9 cellular contexts compared by ENCODE assay signal in the genomic region with DNA sequence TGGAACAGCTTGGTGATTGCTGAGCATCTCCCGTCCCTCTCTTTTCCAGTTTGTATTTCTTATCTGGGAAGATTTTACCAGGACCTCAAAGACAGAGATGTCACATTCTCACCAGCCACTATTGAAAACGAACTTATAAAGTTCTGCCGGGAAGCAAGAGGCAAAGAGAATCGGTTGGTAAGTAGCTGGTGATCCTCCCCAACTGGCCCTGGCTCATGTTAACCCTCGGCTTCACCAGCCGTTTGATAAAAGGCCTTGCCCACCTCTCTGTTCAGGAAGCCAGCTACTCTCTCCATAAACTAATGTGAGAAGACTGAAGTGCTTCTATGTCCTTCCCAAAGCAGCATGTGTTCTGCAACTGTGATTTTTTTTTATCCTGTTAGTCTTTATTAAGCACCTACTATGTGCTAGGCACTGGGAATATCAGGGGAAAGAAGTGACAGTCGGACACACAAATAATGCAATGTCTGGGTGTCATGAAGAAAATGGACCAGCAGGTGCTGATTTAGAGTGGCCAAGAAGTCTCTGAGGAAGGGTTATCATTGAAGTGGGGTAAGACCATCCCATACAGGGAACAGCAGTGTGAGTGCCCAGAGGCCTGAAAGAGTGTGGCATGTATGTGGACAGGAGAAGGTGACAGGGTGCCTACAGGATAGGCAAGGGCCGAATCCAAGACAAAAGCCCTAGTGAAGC. TPM values are rescaled to one million over a fixed set of nuclear protein-coding genes. Genes with fewer than 3 reads are reported as not detected.
A peak's percentile ranks its signal among the peaks of the same experiment; 100 is the strongest.
DNase-seq lines count a peak whose midpoint lies in the region; ATAC-seq and TF ChIP-seq lines count a peak whose summit lies in the region.
"Had no signal": no experiment of that assay in that cellular context is flagged by ENCODE, and none has a peak within 500 bp of the region (broad histone marks: within the 10 kb centered on the region; RNA-seq: fewer than 3 reads in every experiment).

No MANE protein-coding gene starts in this region.

- 32% methylated on average over 8 of the region's 8 CpGs for WGBS in esophagus muscularis mucosa
- 32 to 39% (median 36%) methylated on average over 8 of the region's 8 CpGs for WGBS in psoas muscle, 3 donors

- no peak for ATAC-seq in psoas muscle
- no peak for ATAC-seq in GM21381 (IDR thresholded peaks at IDR 0.05; ENCODE audit: unreplicated experiment)

- intact Hi-C loops in esophagus muscularis mucosa (cut with DNase I) (loop anchor here (5.0 to 10.0 kb wide), 2 partner anchors 288 to 769 kb away; a partner anchor contains a TSS), psoas muscle (cut with DNase I) (loop anchor here (5.0 to 10.0 kb wide), 2 partner anchors 286 to 772 kb away; a partner anchor contains a TSS)

- H3K27me3 ChIP-seq in SJCRH30 (no peaks in the 10 kb centered on the region), esophagus muscularis mucosa (no peaks in the 10 kb centered on the region), psoas muscle (ENCODE audit: insufficient read depth in 3 of 3, low read length in 2 of 3) (no peaks in the 10 kb centered on the region)

- no peaks in the 10 kb centered on the region for H3K9me3 ChIP-seq in SJCRH30 (replicated peaks)
- H3K9me3 ChIP-seq in esophagus muscularis mucosa = no peaks in the 10 kb centered on the region
- H3K9me3 ChIP-seq in psoas muscle = no peaks in the 10 kb centered on the region

- no peak for DNase-seq in SJCRH30
- DNase-seq in esophagus muscularis mucosa (ENCODE audit: extremely low spot score) = no peak
- no peak for DNase-seq in psoas muscle
- DNase-seq in COR-L47 (lab: John Stamatoyannopoulos, UW) = no peak
- DNase-seq in SKM-1 treated with dmso at 0.1 percent for 144 hours (lab: John Stamatoyannopoulos, UW; ENCODE audit: unreplicated experiment) = no peak
- no peak for DNase-seq in NCI-H2107 (lab: John Stamatoyannopoulos, UW)
- DNase-seq: occipital lobe had no signal

- no peak for TF ChIP-seq EP300 in esophagus muscularis mucosa (IDR thresholded peaks at IDR 0.05)

- H3K4me3 ChIP-seq in GM12875 (ENCODE audit: low read depth, low read length) (peak overlapping the region; percentile 66), SJCRH30 (peak overlapping the region; percentile 89), esophagus muscularis mucosa (peak overlapping the region; percentile 76 to 94 (median 82)), psoas muscle (peak overlapping the region; percentile 70)

- peaks cover 17% of the 10 kb centered on the region for H3K36me3 ChIP-seq in SJCRH30
- H3K36me3 ChIP-seq in esophagus muscularis mucosa = peaks cover 11 to 31% (median 23%) of the 10 kb centered on the region in 4 donors
- peaks cover 3 to 17% of the 10 kb centered on the region in 2 donors for H3K36me3 ChIP-seq in psoas muscle (ENCODE audit: insufficient read depth in 1 of 2, low read depth in 1 of 2)

- TF ChIP-seq CTCF in GM12875 (IDR thresholded peaks at IDR 0.05; ENCODE audit: borderline replicate concordance, insufficient read depth, low read depth, low read length) (no peak; the same call in 1 of the 2 replicates), esophagus muscularis mucosa (IDR thresholded peaks at IDR 0.05) (no peak), psoas muscle (IDR thresholded peaks at IDR 0.05) (no peak)

- H3K27ac ChIP-seq in SJCRH30 (no peak overlapping the region), esophagus muscularis mucosa (replicated peaks in 1 of 4) (peak overlapping the region; percentile 88 to 97 (median 93)), psoas muscle (peak overlapping the region; percentile 86)

- no peak for TF ChIP-seq POLR2A in esophagus muscularis mucosa (IDR thresholded peaks at IDR 0.05; ENCODE audit: low read depth)

- H3K4me1 ChIP-seq in SJCRH30 (peaks cover 11% of the 10 kb centered on the region), esophagus muscularis mucosa (peaks cover 41 to 69% (median 49%) of the 10 kb centered on the region in 4 donors), psoas muscle (peaks cover 32% of the 10 kb centered on the region)

RNA-seq across cellular contexts. Expression of a gene that starts 1.2 kb away (rescaled TPM):
- total RNA-seq in SJCRH30 (2014; rRNA removed; shearing (Covaris generic)) = 85.4 and 101 TPM in 2 replicates
- total RNA-seq in esophagus muscularis mucosa (10 to 100 TPM; 16.2 to 34.6 (median 24.9) TPM), psoas muscle (10 to 100 TPM; 12.6 to 24.0 (median 19.3) TPM)
- polyA plus RNA-seq in psoas muscle = 10 to 100 TPM; 17.9 to 42.4 (median 18.3) TPM

RNA-seq across cellular contexts. Expression of a gene that starts 4.8 kb away (rescaled TPM):
- 32.9 and 33.6 TPM in 2 replicates for total RNA-seq in SJCRH30 (2014; rRNA removed; shearing (Covaris generic))
- total RNA-seq in esophagus muscularis mucosa = 10 to 100 TPM; 27.8 to 50.5 (median 42.6) TPM
- total RNA-seq in psoas muscle = 10 to 100 TPM in 1 of 4 donors, 1 to 10 TPM in 3; 7.0 to 11.9 (median 9.8) TPM
- polyA plus RNA-seq in psoas muscle = 1 to 10 TPM; 4.6 to 8.8 (median 6.1) TPM
